9 cellular contexts compared by ENCODE assay signal in genomic region chrX:15564981-15565579, GRCh38. TPM values are rescaled to one million over a fixed set of nuclear protein-coding genes. Genes with fewer than 3 reads are reported as not detected.
A peak's percentile ranks its signal among the peaks of the same experiment; 100 is the strongest.
DNase-seq lines count a peak whose midpoint lies in the region; ATAC-seq, FAIRE-seq and TF ChIP-seq lines count a peak whose summit lies in the region.
"Had no signal": no experiment of that assay in that cellular context is flagged by ENCODE, and none has a peak within 500 bp of the region (broad histone marks: within the 10 kb centered on the region; RNA-seq: fewer than 3 reads in every experiment).

No MANE protein-coding gene starts in this region.

- DNase-seq in D721Med (ENCODE audit: insufficient read length, low spot score) (no peak), NCI-H1092 (lab: John Stamatoyannopoulos, UW) (peak; percentile 52), SK-N-MC (ENCODE audit: low read depth, low spot score) (peak; percentile 1), coronary artery (ENCODE audit: low spot score) (peak; percentile 75), left lobe of liver (ENCODE audit: low spot score) (peak; percentile 56), stromal cell of bone marrow (ENCODE audit: low read depth) (peak; percentile 47), NK-92 (lab: John Stamatoyannopoulos, UW; ENCODE audit: unreplicated experiment) (no peak)

- H3K36me3 ChIP-seq in SK-N-MC (ENCODE audit: insufficient read depth, low read length), result no peaks in the 10 kb centered on the region
- H3K36me3 ChIP-seq: neutrophil had no signal

- TF ChIP-seq CTCF in D721Med (IDR thresholded peaks at IDR 0.05; ENCODE audit: insufficient read depth, missing control alignments) (peak; percentile 58), coronary artery (IDR thresholded peaks at IDR 0.05) (no peak)

- no peak overlapping the region for H3K9ac ChIP-seq in SK-N-MC (ENCODE audit: insufficient read length)

- FAIRE-seq in D721Med (lab: Jason Lieb, UNC), result peak; percentile 55

- no peak overlapping the region for H3K4me3 ChIP-seq in SK-N-MC
- H3K4me3 ChIP-seq in coronary artery, result no peak overlapping the region

- ATAC-seq in GM21390 (IDR thresholded peaks at IDR 0.05; ENCODE audit: unreplicated experiment) (peak; percentile 66), left lobe of liver (peak; percentile 98)

- no peak overlapping the region for H3K27ac ChIP-seq in SK-N-MC
- H3K27ac ChIP-seq in coronary artery, result no peak overlapping the region
- H3K27ac ChIP-seq: neutrophil had no signal

- H3K9me3 ChIP-seq in SK-N-MC (ENCODE audit: low read depth, low read length), result no peaks in the 10 kb centered on the region
- H3K9me3 ChIP-seq: neutrophil had no signal

RNA-seq across cellular contexts. Expression of gene ACE2, which starts 35.7 kb away (rescaled TPM):
- 1.5 TPM for total RNA-seq in left lobe of liver

Comparison
In these comparisons a context has a peak if more than half of its experiments do, and no peak if none do; other contexts are left out.
1. DNase-seq: peak in NCI-H1092 (single experiment), SK-N-MC (single experiment), coronary artery (single experiment), left lobe of liver (single experiment) and stromal cell of bone marrow (single experiment); none in D721Med (single experiment) and NK-92 (single experiment).